9 cellular contexts compared by ENCODE assay signal in the genomic region with DNA sequence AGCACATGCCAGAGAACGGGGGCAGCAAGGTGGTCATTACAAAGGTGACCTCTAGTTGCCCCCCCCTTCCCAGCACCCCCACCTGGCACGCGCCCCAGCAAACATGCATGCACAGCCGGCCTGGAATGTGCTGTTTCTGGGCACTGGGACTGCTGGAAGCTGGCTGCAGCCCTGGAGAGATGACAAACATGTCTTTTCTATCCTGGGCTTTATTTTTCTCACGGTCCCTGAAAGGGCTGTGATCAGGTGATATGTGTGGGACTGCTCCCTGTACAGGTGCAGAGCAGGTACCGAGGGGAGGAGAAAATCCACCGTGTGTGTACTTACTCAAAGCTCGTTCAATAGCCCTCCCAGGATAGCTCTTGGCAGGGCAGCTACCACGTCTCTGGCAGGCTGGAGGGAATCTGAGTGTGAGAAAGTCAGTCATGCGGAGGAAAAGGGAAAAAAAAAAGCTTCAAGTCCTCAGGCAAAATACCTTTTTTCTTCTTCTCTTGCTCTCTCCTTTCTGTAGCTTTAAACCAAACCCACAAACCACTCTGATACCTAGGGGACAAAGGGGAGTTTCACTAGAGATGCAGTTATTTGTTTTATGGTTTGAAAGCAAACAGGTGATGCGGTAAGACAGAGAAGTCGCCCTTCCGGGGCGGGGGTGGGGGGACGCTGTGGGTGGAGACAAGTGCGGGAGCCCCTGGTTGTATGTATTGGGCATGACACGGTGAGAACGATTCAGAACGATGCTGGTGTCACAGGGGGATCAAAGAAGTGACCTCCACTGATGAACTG. TPM values are rescaled to one million over a fixed set of nuclear protein-coding genes. Genes with fewer than 3 reads are reported as not detected.
DNase-seq lines count a peak whose midpoint lies in the region; ATAC-seq and TF ChIP-seq lines count a peak whose summit lies in the region.
"Had no signal": no experiment of that assay in that cellular context is flagged by ENCODE, and none has a peak within 500 bp of the region (broad histone marks: within the 10 kb centered on the region; RNA-seq: fewer than 3 reads in every experiment).

No MANE protein-coding gene starts in this region.

- no peak for TF ChIP-seq CTCF in hepatocyte (IDR thresholded peaks at IDR 0.05; ENCODE audit: poor library complexity)

- H3K4me1 ChIP-seq in CD4-positive, CD25-positive, alpha-beta regulatory T cell (ENCODE audit: control insufficient read depth, insufficient read depth, low read length, poor library complexity, severe bottlenecking), result peaks cover 34% of the 10 kb centered on the region
- peaks cover 41% of the 10 kb centered on the region for H3K4me1 ChIP-seq in hepatocyte (ENCODE audit: insufficient read depth)

- H3K4me3 ChIP-seq in CD4-positive, CD25-positive, alpha-beta regulatory T cell (ENCODE audit: low read depth, low read length), result no peak overlapping the region
- peak overlapping the region; percentile 2 for H3K4me3 ChIP-seq in hepatocyte

- no peaks in the 10 kb centered on the region for H3K79me2 ChIP-seq in hepatocyte

- ATAC-seq in CD4-positive, CD25-positive, alpha-beta regulatory T cell (ENCODE audit: low read depth in 2 of 2), result no peak
- peak; percentile 37 for ATAC-seq in GM18873 (IDR thresholded peaks at IDR 0.05; ENCODE audit: low FRiP score, unreplicated experiment)
- ATAC-seq in HG03066 (IDR thresholded peaks at IDR 0.05; ENCODE audit: low read depth, unreplicated experiment), result peak; percentile 61
- ATAC-seq: HCT116 had no signal

- H3K27ac Mint-ChIP-seq in CD4-positive, CD25-positive, alpha-beta regulatory T cell, result no peak overlapping the region

- H3K27me3 ChIP-seq in CD4-positive, CD25-positive, alpha-beta regulatory T cell (ENCODE audit: control insufficient read depth, insufficient read depth, low read length), result peaks cover 7% of the 10 kb centered on the region
- H3K27me3 ChIP-seq in hepatocyte, result no peaks in the 10 kb centered on the region

- WGBS in hepatocyte (ENCODE audit: low lambda C conversion rate, missing lambda C conversion rate), result 19% methylated on average over 19 of the region's 19 CpGs

- H3K27ac ChIP-seq in CD4-positive, CD25-positive, alpha-beta regulatory T cell (ENCODE audit: insufficient read depth, low read length, poor library complexity, severe bottlenecking), result no peak overlapping the region
- H3K27ac ChIP-seq in hepatocyte, result peak overlapping the region; percentile 96

- H3K4me1 Mint-ChIP-seq in CD4-positive, CD25-positive, alpha-beta regulatory T cell, result peaks cover 11 to 40% (median 27%) of the 10 kb centered on the region in 4 donors

- no peak overlapping the region for H2AFZ ChIP-seq in hepatocyte

- H3K9me3 ChIP-seq in CD4-positive, CD25-positive, alpha-beta regulatory T cell (ENCODE audit: control insufficient read depth in 2 of 2, low read length in 2 of 2), result no peaks in the 10 kb centered on the region
- no peaks in the 10 kb centered on the region for H3K9me3 ChIP-seq in hepatocyte (ENCODE audit: low read depth)

- H4K20me1 ChIP-seq in hepatocyte (ENCODE audit: insufficient read depth, poor library complexity, severe bottlenecking), result no peaks in the 10 kb centered on the region

- H3K4me3 Mint-ChIP-seq in CD4-positive, CD25-positive, alpha-beta regulatory T cell, result peak overlapping the region in 3 of 4 donors; percentile 45 to 67 (median 55)

- no peaks in the 10 kb centered on the region for H3K36me3 Mint-ChIP-seq in CD4-positive, CD25-positive, alpha-beta regulatory T cell

- H3K9me3 Mint-ChIP-seq in CD4-positive, CD25-positive, alpha-beta regulatory T cell, result peaks cover 0 to 3% (median 0%) of the 10 kb centered on the region in 7 donors

- H3K36me3 ChIP-seq in CD4-positive, CD25-positive, alpha-beta regulatory T cell (ENCODE audit: control insufficient read depth, insufficient read depth, low read length), result no peaks in the 10 kb centered on the region
- no peaks in the 10 kb centered on the region for H3K36me3 ChIP-seq in hepatocyte (replicated peaks; ENCODE audit: insufficient read depth, low read depth)

- H3K4me2 ChIP-seq in hepatocyte, result peak overlapping the region; percentile 75

- H3K27me3 Mint-ChIP-seq in CD4-positive, CD25-positive, alpha-beta regulatory T cell, result peaks cover 65% of the 10 kb centered on the region

- no peaks in the 10 kb centered on the region for H3K9me2 ChIP-seq in hepatocyte (replicated peaks; ENCODE audit: insufficient read depth)

- DNase-seq in CD4-positive, CD25-positive, alpha-beta regulatory T cell, result peak in 1 of 3 donors; percentile 75
- DNase-seq in NCI-H345 treated with DMSO at 0.1 percent for 48 hours (lab: John Stamatoyannopoulos, UW; ENCODE audit: unreplicated experiment), result peak; percentile 93
- DNase-seq in hepatocyte (ENCODE audit: low spot score), result peak; percentile 73
- no peak for DNase-seq in DMS114 treated with DMSO at 0.1 percent for 48 hours (lab: John Stamatoyannopoulos, UW; ENCODE audit: unreplicated experiment)
- no peak for DNase-seq in activated CD8-positive, alpha-beta memory T cell treated with anti-CD3 and anti-CD28 coated beads, Interleukin-2, amount 50 U/mL, for 48 hours
- DNase-seq in GM19240 (ENCODE audit: insufficient read length, low spot score), result no peak

RNA-seq across cellular contexts. Expression of a gene that starts 5.0 kb away (rescaled TPM):
- 10.5 TPM for total RNA-seq in CD4-positive, CD25-positive, alpha-beta regulatory T cell
- under 1 TPM in 2 of 4 donors, not detected in 2; 0.17 to 0.71 TPM for polyA plus RNA-seq in CD4-positive, CD25-positive, alpha-beta regulatory T cell
- total RNA-seq in hepatocyte, result 132 and 136 TPM in 2 replicates
- 131 and 142 TPM in 2 replicates for polyA plus RNA-seq in hepatocyte

Comparison
In these comparisons a context has a peak if more than half of its experiments do, and no peak if none do; other contexts are left out.
1. ATAC-seq: peak in GM18873 (single experiment) and HG03066 (single experiment); none in CD4-positive, CD25-positive, alpha-beta regulatory T cell (0 of 2).
2. DNase-seq: peak in NCI-H345 treated with DMSO at 0.1 percent for 48 hours (single experiment) and hepatocyte (single experiment); none in DMS114 treated with DMSO at 0.1 percent for 48 hours (single experiment), activated CD8-positive, alpha-beta memory T cell treated with anti-CD3 and anti-CD28 coated beads, Interleukin-2, amount 50 U/mL, for 48 hours (single experiment) and GM19240 (single experiment).
3. RNA of a gene that starts 5.0 kb away (total RNA-seq): 132 to 136 TPM in hepatocyte; 10.5 TPM in CD4-positive, CD25-positive, alpha-beta regulatory T cell (single experiment); every median in the first group is over 10 times any median in the second.